In genomic region chr10:14405076-14406065, GRCh38 we compare ENCODE assay signal across 15 cellular contexts.
A peak's percentile ranks its signal among the peaks of the same experiment; 100 is the strongest.
DNase-seq lines count a peak whose midpoint lies in the region; ATAC-seq, FAIRE-seq and TF ChIP-seq lines count a peak whose summit lies in the region.
"Had no signal": no experiment of that assay in that cellular context is flagged by ENCODE, and none has a peak within 500 bp of the region (broad histone marks: within the 10 kb centered on the region; RNA-seq: fewer than 3 reads in every experiment).

No MANE protein-coding gene starts in this region.

- no peak overlapping the region for H3K27ac Mint-ChIP-seq in CD8-positive, alpha-beta T cell
- H3K27ac Mint-ChIP-seq: activated naive CD4-positive, alpha-beta T cell treated with anti-CD3 and anti-CD28 coated beads, Interleukin-2, amount 50 U/mL, for 24 hours had no signal

- H3K9me3 Mint-ChIP-seq in CD8-positive, alpha-beta T cell = peaks cover 6% of the 10 kb centered on the region
- H3K9me3 Mint-ChIP-seq: nephron had no signal

- H3K4me1 Mint-ChIP-seq in CD8-positive, alpha-beta T cell (ENCODE audit: low read depth) = peaks cover 14% of the 10 kb centered on the region

- ATAC-seq in left cardiac atrium = peak; percentile 44 to 88
- ATAC-seq in left ventricle myocardium superior = no peak
- no peak for ATAC-seq in mucosa of descending colon
- ATAC-seq in CD8-positive, alpha-beta T cell = no peak
- ATAC-seq: GM12878 had no signal

- in situ Hi-C loops in brain microvascular endothelial cell (cut with HindIII; ENCODE audit: low pct_ligation_motif_present, low sequenced_read_pairs) = no loop called here

- intact Hi-C loops in left cardiac atrium (cut with DNase I) (no loop called here), left ventricle myocardium superior (cut with micrococcal nuclease) (no loop called here), mucosa of descending colon (cut with DNase I, micrococcal nuclease) (no loop called here)
- intact Hi-C loops in CD8-positive, alpha-beta T cell (cut with DNase I, micrococcal nuclease) = no loop called here

- no peak for DNase-seq in left cardiac atrium
- no peak for DNase-seq in left ventricle myocardium superior
- peak; percentile 97 for DNase-seq in brain microvascular endothelial cell
- DNase-seq in kidney glomerular epithelial cell (lab: John Stamatoyannopoulos, UW) = peak; percentile 97
- no peak for DNase-seq in mucosa of descending colon
- DNase-seq in CD8-positive, alpha-beta T cell = no peak
- DNase-seq in globus pallidus (ENCODE audit: low spot score) = no peak
- DNase-seq in GM12892 (ENCODE audit: insufficient read length) = no peak
- DNase-seq: activated CD4-positive, alpha-beta T cell treated with anti-CD3 and anti-CD28 coated beads for 4 hours; SHP77; uterus had no signal

- H3K27me3 Mint-ChIP-seq in CD8-positive, alpha-beta T cell (ENCODE audit: low read depth) = peaks cover 44% of the 10 kb centered on the region

- no peak for TF ChIP-seq CTCF in brain microvascular endothelial cell (IDR thresholded peaks at IDR 0.05; ENCODE audit: low read depth, low read length, missing control alignments)
- TF ChIP-seq CTCF in mucosa of descending colon (IDR thresholded peaks at IDR 0.05) = no peak
- TF ChIP-seq CTCF in CD8-positive, alpha-beta T cell (IDR thresholded peaks at IDR 0.05) = no peak

- POLR2A ChIA-PET in CD8-positive, alpha-beta T cell (lab: Charles Lee) = no interaction called here

- no peaks in the 10 kb centered on the region for H3K36me3 ChIP-seq in brain microvascular endothelial cell (replicated peaks)
- no peaks in the 10 kb centered on the region for H3K36me3 ChIP-seq in mucosa of descending colon (ENCODE audit: low read depth)
- H3K36me3 ChIP-seq in CD8-positive, alpha-beta T cell (ENCODE audit: insufficient read depth, low read length) = no peaks in the 10 kb centered on the region
- H3K36me3 ChIP-seq: BLaER1, uterus had no signal

- H3K4me3 ChIP-seq in brain microvascular endothelial cell (ENCODE audit: low read depth, low read length) (no peak overlapping the region), mucosa of descending colon (no peak overlapping the region)
- H3K4me3 ChIP-seq in CD8-positive, alpha-beta T cell (ENCODE audit: low read depth, low read length) = no peak overlapping the region
- H3K4me3 ChIP-seq: BLaER1, GM12878, uterus had no signal

- H3K27ac ChIP-seq in brain microvascular endothelial cell = peak overlapping the region; percentile 98
- no peak overlapping the region for H3K27ac ChIP-seq in CD8-positive, alpha-beta T cell (ENCODE audit: low read depth, low read length)
- H3K27ac ChIP-seq: BLaER1 had no signal

- no peaks in the 10 kb centered on the region for H3K36me3 Mint-ChIP-seq in CD8-positive, alpha-beta T cell

- FAIRE-seq in GM12892 (lab: Jason Lieb, UNC) = no peak
- FAIRE-seq: GM12878 had no signal

- no peaks in the 10 kb centered on the region for H3K9me3 ChIP-seq in mucosa of descending colon
- H3K9me3 ChIP-seq in CD8-positive, alpha-beta T cell (ENCODE audit: low read length) = no peaks in the 10 kb centered on the region
- H3K9me3 ChIP-seq: BLaER1, uterus had no signal

- CTCF ChIA-PET in CD8-positive, alpha-beta T cell (lab: Charles Lee) = no interaction called here

- TF ChIP-seq POLR2A in GM12892 (IDR thresholded peaks at IDR 0.05; ENCODE audit: low read depth, low read length) = no peak

- no peaks in the 10 kb centered on the region for H3K4me1 ChIP-seq in mucosa of descending colon (ENCODE audit: low read depth)
- H3K4me1 ChIP-seq in CD8-positive, alpha-beta T cell (ENCODE audit: insufficient read depth, low read length) = peaks cover 9% of the 10 kb centered on the region
- H3K4me1 ChIP-seq: uterus had no signal

- H3K4me3 Mint-ChIP-seq in CD8-positive, alpha-beta T cell = no peak overlapping the region
- H3K4me3 Mint-ChIP-seq: activated naive CD4-positive, alpha-beta T cell treated with anti-CD3 and anti-CD28 coated beads, Interleukin-2, amount 50 U/mL, for 24 hours; nephron had no signal

- H3K27me3 ChIP-seq in brain microvascular endothelial cell (replicated peaks) = no peaks in the 10 kb centered on the region
- H3K27me3 ChIP-seq in CD8-positive, alpha-beta T cell (ENCODE audit: insufficient read depth, low read length) = no peaks in the 10 kb centered on the region
- H3K27me3 ChIP-seq: BLaER1, uterus had no signal

Comparison
In these comparisons a context has a peak if more than half of its experiments do, and no peak if none do; other contexts are left out.
1. ATAC-seq: peak in left cardiac atrium (2 of 2); none in left ventricle myocardium superior (single experiment), mucosa of descending colon (single experiment) and CD8-positive, alpha-beta T cell (single experiment).
2. DNase-seq: peak in brain microvascular endothelial cell (single experiment) and kidney glomerular epithelial cell (single experiment); none in left cardiac atrium (single experiment), left ventricle myocardium superior (single experiment), mucosa of descending colon (0 of 3), CD8-positive, alpha-beta T cell (0 of 7), globus pallidus (single experiment) and GM12892 (single experiment).